ENCODE assay signal across 14 cellular contexts in genomic region chr2:23381498-23381897, GRCh38. TPM values are rescaled to one million over a fixed set of nuclear protein-coding genes. Genes with fewer than 3 reads are reported as not detected.
DNase-seq lines count a peak whose midpoint lies in the region; ATAC-seq and TF ChIP-seq lines count a peak whose summit lies in the region.
"Had no signal": no experiment of that assay in that cellular context is flagged by ENCODE, and none has a peak within 500 bp of the region (broad histone marks: within the 10 kb centered on the region; RNA-seq: fewer than 3 reads in every experiment).

No MANE protein-coding gene starts in this region.

- H3K4me2 ChIP-seq in PC-9: peak overlapping the region; percentile 88; the same call in 1 of the 2 replicates

- no TSS peak for BruUV-seq in PC-9 (replicated peaks; lab: Mats Ljungman, UMichigan)

- H4K20me1 ChIP-seq in PC-9 (ENCODE audit: insufficient read depth): no peaks in the 10 kb centered on the region

- no peak overlapping the region for H3K4me3 Mint-ChIP-seq in stimulated activated naive CD8-positive, alpha-beta T cell treated with anti-CD3 and anti-CD28 coated beads, Interleukin-15, amount 100 ng/mL, for 72 hours

- POLR2A ChIA-PET in PC-9 (lab: Charles Lee; ENCODE audit: unreplicated experiment): no interaction called here

- peak overlapping the region; percentile 93 for H3K27ac ChIP-seq in PC-9
- H3K27ac ChIP-seq: sigmoid colon had no signal

- H3F3A ChIP-seq in PC-9 (ENCODE audit: insufficient read depth, low read depth): peaks cover 23% of the 10 kb centered on the region

- ATAC-seq in stimulated activated naive CD8-positive, alpha-beta T cell treated with anti-CD3 and anti-CD28 coated beads, Interleukin-15, amount 100 ng/mL, for 72 hours: no peak
- no peak for ATAC-seq in stimulated activated naive CD8-positive, alpha-beta T cell treated with anti-CD3 and anti-CD28 coated beads, Interleukin-15, Interleukin-2, amounts not matched to agents 100 U/mL and 50 U/mL, for 24 hours

- peaks cover 44% of the 10 kb centered on the region for H3K27me3 Mint-ChIP-seq in stimulated activated naive CD8-positive, alpha-beta T cell treated with anti-CD3 and anti-CD28 coated beads, Interleukin-15, amount 100 ng/mL, for 72 hours

- peaks cover 46% of the 10 kb centered on the region for H3K4me1 ChIP-seq in PC-9 (replicated peaks; ENCODE audit: insufficient read depth)

- H3K36me3 ChIP-seq in PC-9 (ENCODE audit: low read depth): no peaks in the 10 kb centered on the region
- H3K36me3 ChIP-seq: MG63, sigmoid colon, upper lobe of left lung had no signal

- H3K27ac Mint-ChIP-seq in stimulated activated naive CD8-positive, alpha-beta T cell treated with anti-CD3 and anti-CD28 coated beads, Interleukin-15, amount 100 ng/mL, for 72 hours: peak overlapping the region; percentile 94 to 97

- H3K4me3 ChIP-seq in PC-9: no peak overlapping the region; the same call in 1 of the 2 replicates
- H3K4me3 ChIP-seq: MG63, sigmoid colon had no signal

- no peak overlapping the region for H2AFZ ChIP-seq in PC-9

- H3K79me2 ChIP-seq in PC-9 (ENCODE audit: low read depth): peaks cover 6% of the 10 kb centered on the region; the same call in 1 of the 2 replicates

- peaks cover 38% of the 10 kb centered on the region for H3K4me1 Mint-ChIP-seq in stimulated activated naive CD8-positive, alpha-beta T cell treated with anti-CD3 and anti-CD28 coated beads, Interleukin-15, amount 100 ng/mL, for 72 hours

- DNase-seq in stimulated activated naive CD8-positive, alpha-beta T cell treated with anti-CD3 and anti-CD28 coated beads, Interleukin-15, amount 100 ng/mL, for 72 hours: no peak
- no peak for DNase-seq in stimulated activated naive CD8-positive, alpha-beta T cell treated with anti-CD3 and anti-CD28 coated beads, Interleukin-15, Interleukin-2, amounts not matched to agents 100 U/mL and 50 U/mL, for 24 hours
- no peak for DNase-seq in PC-9
- peak; percentile 48 for DNase-seq in islet precursor cell
- DNase-seq in activated CD8-positive, alpha-beta memory T cell treated with anti-CD3 and anti-CD28 coated beads, Interleukin-2, amount 50 U/mL, for 48 hours: no peak
- no peak for DNase-seq in NCI-H2029 (lab: John Stamatoyannopoulos, UW)
- no peak for DNase-seq in H4 (ENCODE audit: low spot score)
- DNase-seq in T-helper 2 cell: no peak
- DNase-seq: caudate nucleus; foreskin melanocyte; sigmoid colon; stimulated activated CD4-positive, alpha-beta T cell treated with anti-CD3 and anti-CD28 coated beads, Interleukin-4, amount 100 ng/mL, for 24 hours had no signal

- no peaks in the 10 kb centered on the region for H3K9me3 Mint-ChIP-seq in stimulated activated naive CD8-positive, alpha-beta T cell treated with anti-CD3 and anti-CD28 coated beads, Interleukin-15, amount 100 ng/mL, for 72 hours

- H3K9me3 ChIP-seq in PC-9 (ENCODE audit: insufficient read depth, low read depth): no peaks in the 10 kb centered on the region
- H3K9me3 ChIP-seq: MG63, sigmoid colon, upper lobe of left lung had no signal

- no peaks in the 10 kb centered on the region for H3K27me3 ChIP-seq in PC-9 (ENCODE audit: insufficient read depth, low read depth)
- H3K27me3 ChIP-seq: MG63, sigmoid colon had no signal

- no peak for TF ChIP-seq CTCF in PC-9 (conservative IDR thresholded peaks at IDR 0.05)

- intact Hi-C loops in PC-9 (cut with micrococcal nuclease; ENCODE audit: unreplicated experiment): loop anchor here (2.0 to 5.0 kb wide), 2 partner anchors 99 to 521 kb away; no protein-coding TSS in a partner anchor

- CTCF ChIA-PET in PC-9 (lab: Charles Lee): no interaction called here

- H3K9me2 ChIP-seq in PC-9 (ENCODE audit: insufficient read depth): no peaks in the 10 kb centered on the region

RNA-seq across cellular contexts. Expression of gene KLHL29, which starts 3.5 kb away (rescaled TPM):
- 3.1 and 3.4 TPM in 2 replicates for total RNA-seq in PC-9 (2021)
- 1.8 and 2.1 TPM in 2 replicates for total RNA-seq in H4 (2014; rRNA removed; shearing (Covaris generic))
